29 cellular contexts compared by ENCODE assay signal in the genomic region with DNA sequence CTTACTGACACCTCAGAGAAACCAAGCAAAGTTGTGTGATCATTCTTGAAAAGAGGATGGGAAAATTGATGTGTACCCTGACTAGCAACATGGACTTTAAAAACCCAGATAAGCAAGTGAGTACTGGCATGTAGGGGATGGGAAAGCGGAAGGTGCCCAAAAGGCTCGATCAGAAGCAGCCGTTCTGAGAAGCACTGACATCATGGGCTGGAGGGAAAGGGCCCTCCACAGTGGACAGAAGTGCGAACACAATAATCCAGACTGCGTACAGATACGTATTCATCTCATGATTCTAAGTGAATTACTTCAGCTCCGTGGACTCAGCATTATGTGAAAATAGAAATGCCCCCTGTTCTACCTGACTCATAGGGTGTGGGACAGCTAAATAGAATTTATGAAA. TPM values are rescaled to one million over a fixed set of nuclear protein-coding genes. Genes with fewer than 3 reads are reported as not detected.
"Had no signal": no experiment of that assay in that cellular context is flagged by ENCODE, and none has a peak within 500 bp of the region (broad histone marks: within the 10 kb centered on the region; RNA-seq: fewer than 3 reads in every experiment).

No MANE protein-coding gene starts in this region.

- H3K27me3 ChIP-seq: brain microvascular endothelial cell, MG63 had no signal

- H3K36me3 ChIP-seq: brain microvascular endothelial cell, MG63 had no signal

- H3K4me3 ChIP-seq: MG63 had no signal

- H3K27ac ChIP-seq: brain microvascular endothelial cell, VCaP had no signal

- ATAC-seq: activated CD8-positive, alpha-beta memory T cell treated with anti-CD3 and anti-CD28 coated beads, Interleukin-2, amount 10 ng/mL, durations not matched to agents 7 days and 5 days; activated naive CD4-positive, alpha-beta T cell treated with anti-CD3 and anti-CD28 coated beads, Interleukin-2, amount 50 U/mL, for 72 hours; activated naive CD8-positive, alpha-beta T cell treated with anti-CD3 and anti-CD28 coated beads, Interleukin-2, amount 50 U/mL, for 24 hours; activated T-cell treated with anti-CD3 and anti-CD28 coated beads, Interleukin-2, amount 50 U/mL, for 4 hours; Panc1 had no signal

- DNase-seq: activated B cell treated with CpG ODN at 0.5 μM for 24 hours; activated CD4-positive, alpha-beta memory T cell treated with anti-CD3 and anti-CD28 coated beads, Interleukin-2, amount 10 ng/mL, durations not matched to agents 7 days and 5 days; activated CD4-positive, alpha-beta T cell treated with anti-CD3 and anti-CD28 coated beads for 4 hours; activated CD4-positive, CD25-positive, alpha-beta regulatory T cell treated with anti-CD3 and anti-CD28 coated beads, Interleukin-2, amount 50 U/mL, for 72 hours; activated CD8-positive, alpha-beta memory T cell treated with anti-CD3 and anti-CD28 coated beads for 24 hours; activated CD8-positive, alpha-beta memory T cell treated with anti-CD3 and anti-CD28 coated beads, Interleukin-2, amount 10 ng/mL, durations not matched to agents 7 days and 5 days; activated gamma-delta T cell treated with Interleukin-2 at 50 U/mL for 16 hours; activated naive CD4-positive, alpha-beta T cell treated with anti-CD3 and anti-CD28 coated beads for 36 hours; activated naive CD8-positive, alpha-beta T cell treated with anti-CD3 and anti-CD28 coated beads, Interleukin-2, amount 50 U/mL, for 24 hours; activated T-cell treated with anti-CD3 and anti-CD28 coated beads, Interleukin-2, amount 50 U/mL, for 4 hours; anterior cingulate cortex; brain microvascular endothelial cell; cerebellar nuclear complex; Kasumi-1; KG1; MG63; NCI-H1092; NCI-H1436 treated with DMSO at 0.1 percent for 48 hours; NCI-H1694 treated with DMSO at 0.1 percent for 48 hours; NCI-H2029; NCI-H345; NCI-H524 treated with DMSO at 0.1 percent for 48 hours; SW 1271; T-helper 1 cell; T-helper 2 cell; T-helper 9 cell had no signal

- H3K9me3 ChIP-seq: MG63 had no signal

RNA-seq across cellular contexts. Expression of gene CDH2, which starts 42.2 kb away (rescaled TPM):
- total RNA-seq: activated B cell treated with CpG ODN at 0.5 μM for 24 hours; activated CD4-positive, alpha-beta memory T cell treated with anti-CD3 and anti-CD28 coated beads, Interleukin-2, amount 10 ng/mL, durations not matched to agents 7 days and 5 days; activated naive CD4-positive, alpha-beta T cell treated with anti-CD3 and anti-CD28 coated beads for 36 hours had no signal
